Comparison of ENCODE assay signal across 1 cellular context in genomic region chr19:5803441-5803751, GRCh38.
TF ChIP-seq lines count a peak whose summit lies in the region.

No MANE protein-coding gene starts in this region.

TF ChIP-seq in K562, 482 proteins besides CTCF, POLR2A, EP300 and RAD21 (continued from another document):
- no peak for TF ChIP-seq ETV6 (IDR thresholded peaks at IDR 0.05; ENCODE audit: borderline replicate concordance in 1 of 2, low read depth in 2 of 2, low read length in 1 of 2)
- TF ChIP-seq ETV6 (CRISPR knock-in tag; IDR thresholded peaks at IDR 0.05; ENCODE audit: borderline replicate concordance): no peak; the same call in 1 of the 2 replicates
- no peak for TF ChIP-seq POLR2B (IDR thresholded peaks at IDR 0.05; ENCODE audit: low read depth, partially characterized antibody)
- peak; percentile 78 for TF ChIP-seq USF1 (CRISPR knock-in tag; IDR thresholded peaks at IDR 0.05)
- 0 out of 2 replicates have a peak, but pooled peaks have one; percentile 98 for TF ChIP-seq E2F5 (CRISPR knock-in tag; IDR thresholded peaks at IDR 0.05)
- TF ChIP-seq CSDE1 (IDR thresholded peaks at IDR 0.05): 0 out of 4 replicates have a peak, but pooled peaks of 1 of the 2 experiments have one; percentile 17
- TF ChIP-seq NR2C2 (CRISPR knock-in tag; IDR thresholded peaks at IDR 0.05): no peak; the same call in 1 of the 2 replicates
- TF ChIP-seq NR2C2 (tag; IDR thresholded peaks at IDR 0.05): 0 out of 2 replicates have a peak, but pooled peaks have one; percentile 7
- no peak for TF ChIP-seq CBX5 (IDR thresholded peaks at IDR 0.05; ENCODE audit: borderline replicate concordance, low read depth)
- TF ChIP-seq JUN (IDR thresholded peaks at IDR 0.05; ENCODE audit: borderline replicate concordance, low read depth, low read length): no peak
- peak; percentile 89; the same call in 1 of the 2 replicates for TF ChIP-seq JUN (CRISPR knock-in tag; IDR thresholded peaks at IDR 0.05; ENCODE audit: borderline replicate concordance)
- 0 out of 2 replicates have a peak, but pooled peaks have one; percentile 43 for TF ChIP-seq TEAD4 (IDR thresholded peaks at IDR 0.05; ENCODE audit: low read length)
- TF ChIP-seq TEAD4 (CRISPR knock-in tag; IDR thresholded peaks at IDR 0.05; ENCODE audit: borderline replicate concordance): no peak
- TF ChIP-seq ZFX (CRISPR knock-in tag; IDR thresholded peaks at IDR 0.05): peak; percentile 71; the same call in 1 of the 2 replicates
- no peak for TF ChIP-seq ZMIZ1 (IDR thresholded peaks at IDR 0.05; ENCODE audit: low read depth in 2 of 2, low read length in 2 of 2)
